8 cellular contexts compared by ENCODE assay signal in genomic region chr13:112885782-112886268, GRCh38.
DNase-seq lines count a peak whose midpoint lies in the region; ATAC-seq lines count a peak whose summit lies in the region.

No MANE protein-coding gene starts in this region.

- no peaks in the 10 kb centered on the region for H3K27me3 Mint-ChIP-seq in activated CD4-positive, alpha-beta memory T cell treated with anti-CD3 and anti-CD28 coated beads for 36 hours

- no peak for ATAC-seq in HG03521 (IDR thresholded peaks at IDR 0.05; ENCODE audit: unreplicated experiment)

- intact Hi-C loops in posterior vena cava (cut with DNase I), result no loop called here
- intact Hi-C loops in activated CD4-positive, alpha-beta memory T cell treated with anti-CD3 and anti-CD28 coated beads for 36 hours (cut with micrococcal nuclease), result no loop called here

- POLR2A ChIA-PET in activated CD4-positive, alpha-beta memory T cell treated with anti-CD3 and anti-CD28 coated beads for 36 hours (lab: Charles Lee), result no interaction called here

- in situ Hi-C loops in SK-MEL-5 (cut with HindIII; ENCODE audit: low pct_unique_long_range_greater_than_20kb, low sequenced_read_pairs), result no loop called here

- H3K4me3 Mint-ChIP-seq in activated CD4-positive, alpha-beta memory T cell treated with anti-CD3 and anti-CD28 coated beads for 36 hours, result no peak overlapping the region

- H3K4me1 Mint-ChIP-seq in activated CD4-positive, alpha-beta memory T cell treated with anti-CD3 and anti-CD28 coated beads for 36 hours (ENCODE audit: low read depth), result no peaks in the 10 kb centered on the region

- no peaks in the 10 kb centered on the region for H3K9me3 Mint-ChIP-seq in activated CD4-positive, alpha-beta memory T cell treated with anti-CD3 and anti-CD28 coated beads for 36 hours

- H3K36me3 Mint-ChIP-seq in activated CD4-positive, alpha-beta memory T cell treated with anti-CD3 and anti-CD28 coated beads for 36 hours, result peaks cover 3% of the 10 kb centered on the region

- DNase-seq in HS-5 (ENCODE audit: low read depth) (peak; percentile 15), SK-MEL-5 (ENCODE audit: low read depth, low spot score) (peak; percentile 43), foreskin melanocyte (peak; percentile 68), posterior vena cava (ENCODE audit: low spot score) (peak; percentile 93), T1000 (lab: John Stamatoyannopoulos, UW) (no peak)
- no peak for DNase-seq in activated CD4-positive, CD25-positive, alpha-beta regulatory T cell treated with anti-CD3 and anti-CD28 coated beads, Interleukin-2, amount 50 U/mL, for 72 hours
- DNase-seq in activated CD4-positive, alpha-beta memory T cell treated with anti-CD3 and anti-CD28 coated beads for 36 hours, result no peak

- H3K27ac Mint-ChIP-seq in activated CD4-positive, alpha-beta memory T cell treated with anti-CD3 and anti-CD28 coated beads for 36 hours, result no peak overlapping the region

- CTCF ChIA-PET in activated CD4-positive, alpha-beta memory T cell treated with anti-CD3 and anti-CD28 coated beads for 36 hours (lab: Charles Lee), result no interaction called here

Comparison
In these comparisons a context has a peak if more than half of its experiments do, and no peak if none do; other contexts are left out.
1. DNase-seq: peak in HS-5 (single experiment), SK-MEL-5 (single experiment), foreskin melanocyte (single experiment) and posterior vena cava (single experiment); none in activated CD4-positive, CD25-positive, alpha-beta regulatory T cell treated with anti-CD3 and anti-CD28 coated beads, Interleukin-2, amount 50 U/mL, for 72 hours (single experiment), activated CD4-positive, alpha-beta memory T cell treated with anti-CD3 and anti-CD28 coated beads for 36 hours (single experiment) and T1000 (single experiment).